Comparison of ENCODE assay signal across 8 cellular contexts in genomic region chr12:96906498-96906848, GRCh38. TPM values are rescaled to one million over a fixed set of nuclear protein-coding genes. Genes with fewer than 3 reads are reported as not detected.
DNase-seq lines count a peak whose midpoint lies in the region; ATAC-seq and TF ChIP-seq lines count a peak whose summit lies in the region.

No MANE protein-coding gene starts in this region.

- H3K27me3 Mint-ChIP-seq in T-cell: peaks cover 0 to 1% of the 10 kb centered on the region in 2 donors

- ATAC-seq in T-cell (replicated peaks in 1 of 4): no peak
- ATAC-seq in sciatic nerve: peak; percentile 6

- no peaks in the 10 kb centered on the region for H3K36me3 ChIP-seq in fibroblast of lung (ENCODE audit: control insufficient read depth, insufficient read depth, low read length)

- H3K9me3 ChIP-seq in fibroblast of lung (ENCODE audit: control insufficient read depth, insufficient read depth, low read depth, low read length): no peaks in the 10 kb centered on the region

- H3K4me2 ChIP-seq in fibroblast of lung (ENCODE audit: extremely low read depth, insufficient read depth, low read length): peak overlapping the region; percentile 94

- H3K4me3 ChIP-seq in GM12865 (ENCODE audit: low read depth, low read length): peak overlapping the region; percentile 76
- peak overlapping the region; percentile 81 to 83 (median 81) for H3K4me3 ChIP-seq in fibroblast of lung (replicated peaks in 1 of 4; ENCODE audit: control extremely low read depth in 1 of 4, insufficient read depth in 1 of 4, low read depth in 3 of 4, low read length in 4 of 4)

- H3K9me3 Mint-ChIP-seq in T-cell: no peaks in the 10 kb centered on the region

- H3K27ac ChIP-seq in fibroblast of lung (ENCODE audit: insufficient read depth, low read length): peak overlapping the region; percentile 93

- CTCF ChIA-PET in T-cell (lab: Charles Lee): interaction anchor here in 1 of 2 donors (0.5 to 0.6 kb wide), 2 partner anchors 1351 to 1645 kb away, joined by 3 to 9 read pairs; no protein-coding TSS in a partner anchor

- intact Hi-C loops in sciatic nerve (cut with DNase I): loop anchor here (5.0 kb wide), 1 partner anchor 869 kb away; the partner anchor contains the start of gene LTA4H

- TF ChIP-seq CTCF in GM12865 (IDR thresholded peaks at IDR 0.05; ENCODE audit: insufficient read depth, low read depth, low read length, missing control alignments): no peak
- no peak for TF ChIP-seq CTCF in fibroblast of lung (conservative IDR thresholded peaks at IDR 0.05 in 1 of 2, IDR thresholded peaks at IDR 0.05 in 1 of 2; ENCODE audit: low read depth in 1 of 2, low read length in 2 of 2)

- H3K79me2 ChIP-seq in fibroblast of lung (ENCODE audit: control insufficient read depth, insufficient read depth, low read length): peaks cover 16% of the 10 kb centered on the region

- H4K20me1 ChIP-seq in fibroblast of lung (ENCODE audit: control insufficient read depth, extremely low read depth, insufficient read depth, low read length): no peaks in the 10 kb centered on the region

- peaks cover 45 to 47% (median 46%) of the 10 kb centered on the region in 3 donors for H3K4me1 Mint-ChIP-seq in T-cell

- H3K9ac ChIP-seq in fibroblast of lung (ENCODE audit: insufficient read depth, low read length): peak overlapping the region; percentile 87

- H3K27me3 ChIP-seq in fibroblast of lung (ENCODE audit: control insufficient read depth, insufficient read depth, low read length): no peaks in the 10 kb centered on the region

- H3K27ac Mint-ChIP-seq in T-cell: peak overlapping the region; percentile 92 to 97

- peaks cover 3% of the 10 kb centered on the region for H3K36me3 Mint-ChIP-seq in T-cell

- H3K4me3 Mint-ChIP-seq in T-cell: peak overlapping the region; percentile 95 to 96 (median 96)

- DNase-seq in GM12865 (ENCODE audit: low read depth) (no peak), T-cell (peak in 2 of 34 experiments; percentile 2 to 5), fibroblast of lung (ENCODE audit: low read depth in 2 of 2) (no peak), sciatic nerve (ENCODE audit: low spot score) (no peak), medulla oblongata (ENCODE audit: extremely low spot score) (no peak), NCI-H1436 treated with DMSO at 0.1 percent for 48 hours (lab: John Stamatoyannopoulos, UW) (no peak), NK-92 (lab: John Stamatoyannopoulos, UW; ENCODE audit: unreplicated experiment) (no peak), iPS-NIHi11 (ENCODE audit: low spot score) (no peak)

- no peaks in the 10 kb centered on the region for H3K4me1 ChIP-seq in fibroblast of lung (ENCODE audit: control insufficient read depth, extremely low read depth, insufficient read depth, low read length)

- POLR2A ChIA-PET in T-cell (lab: Charles Lee): interaction anchor here in 1 of 2 donors (0.6 kb wide), 2 partner anchors 23 to 81 kb away, joined by 3 to 7 read pairs; no protein-coding TSS in a partner anchor

- peak overlapping the region; percentile 100 for H2AFZ ChIP-seq in fibroblast of lung (ENCODE audit: low read length)

RNA-seq across cellular contexts. Expression of gene NEDD1, which starts 0.6 kb away (rescaled TPM):
- total RNA-seq in T-cell (10 to 100 TPM; 19.2 to 27.7 (median 23.6) TPM), fibroblast of lung (24.9 and 30.7 TPM in 2 replicates), sciatic nerve (22.2 TPM)
- polyA plus RNA-seq in fibroblast of lung: 21.4 and 21.8 TPM in 2 replicates
- 11.3 and 15.4 TPM in 2 replicates for polyA plus RNA-seq in fibroblast of lung (2012)
- 3.7 and 23.3 TPM in 2 replicates for polyA minus RNA-seq in fibroblast of lung (ENCODE audit: low replicate concordance)
